Comparison of ENCODE assay signal across 11 cellular contexts in genomic region chr17:7091311-7092020, GRCh38. TPM values are rescaled to one million over a fixed set of nuclear protein-coding genes. Genes with fewer than 3 reads are reported as not detected.
DNase-seq lines count a peak whose midpoint lies in the region; ATAC-seq and TF ChIP-seq lines count a peak whose summit lies in the region.
"Not testable (repeated sequence)": the region's sequence is repeated elsewhere in the genome, so short reads cannot be mapped to it uniquely, and the experiment has no call there.
"Had no signal": no experiment of that assay in that cellular context is flagged by ENCODE, and none has a peak within 500 bp of the region (broad histone marks: within the 10 kb centered on the region; RNA-seq: fewer than 3 reads in every experiment).

No MANE protein-coding gene starts in this region.

- H3K27me3 Mint-ChIP-seq in activated CD4-positive, alpha-beta T cell treated with anti-CD3 and anti-CD28 coated beads, Interleukin-2, amount 10 ng/mL, durations not matched to agents 7 days and 5 days: peaks cover 13% of the 10 kb centered on the region
- not testable (repeated sequence) for H3K27me3 Mint-ChIP-seq in dendritic cell treated with granulocyte-macrophage colony-stimulating factor and Interleukin-4, amounts not matched to agents 40 ng/mL and 50 ng/mL, for 4 days

- H3K27ac ChIP-seq in lower lobe of right lung: not testable (repeated sequence)

- not testable (repeated sequence) for H3K9me3 Mint-ChIP-seq in activated CD4-positive, alpha-beta T cell treated with anti-CD3 and anti-CD28 coated beads, Interleukin-2, amount 10 ng/mL, durations not matched to agents 7 days and 5 days; dendritic cell treated with granulocyte-macrophage colony-stimulating factor and Interleukin-4, amounts not matched to agents 40 ng/mL and 50 ng/mL, for 4 days

- TF ChIP-seq CTCF in lower lobe of right lung (IDR thresholded peaks at IDR 0.05): not testable (repeated sequence)

- not testable (repeated sequence) for H3K4me3 ChIP-seq in lower lobe of right lung

- intact Hi-C loops in dendritic cell treated with granulocyte-macrophage colony-stimulating factor and Interleukin-4, amounts not matched to agents 40 ng/mL and 50 ng/mL, for 4 days (cut with micrococcal nuclease); lower lobe of right lung (cut with DNase I): not testable (repeated sequence)

- peak; percentile 29 for DNase-seq in ELF-1 (ENCODE audit: low read depth, low spot score)
- peak; percentile 6 for DNase-seq in T follicular helper cell (ENCODE audit: low read depth)
- peak; percentile 41 for DNase-seq in activated CD4-positive, alpha-beta T cell treated with anti-CD3 and anti-CD28 coated beads, Interleukin-2, amount 10 ng/mL, durations not matched to agents 7 days and 5 days
- DNase-seq in activated effector memory CD4-positive, alpha-beta T cell treated with Interleukin-2 at 50 U/mL for 16 hours: peak; percentile 15
- DNase-seq in lower lobe of right lung: peak; percentile 45
- DNase-seq in stimulated activated CD4-positive, alpha-beta T cell treated with anti-CD3 and anti-CD28 coated beads, Interleukin-4, amount 100 ng/mL, for 24 hours: peak; percentile 23

- H3K27me3 ChIP-seq in lower lobe of right lung (ENCODE audit: low read depth): not testable (repeated sequence)

- not testable (repeated sequence) for H3K4me3 Mint-ChIP-seq in activated CD4-positive, alpha-beta T cell treated with anti-CD3 and anti-CD28 coated beads, Interleukin-2, amount 10 ng/mL, durations not matched to agents 7 days and 5 days
- H3K4me3 Mint-ChIP-seq in dendritic cell treated with granulocyte-macrophage colony-stimulating factor and Interleukin-4, amounts not matched to agents 40 ng/mL and 50 ng/mL, for 4 days: peak overlapping the region; percentile 22

- H3K27ac Mint-ChIP-seq in activated CD4-positive, alpha-beta T cell treated with anti-CD3 and anti-CD28 coated beads, Interleukin-2, amount 10 ng/mL, durations not matched to agents 7 days and 5 days: not testable (repeated sequence)
- H3K27ac Mint-ChIP-seq in dendritic cell treated with granulocyte-macrophage colony-stimulating factor and Interleukin-4, amounts not matched to agents 40 ng/mL and 50 ng/mL, for 4 days: peak overlapping the region; percentile 75

- not testable (repeated sequence) for H3K4me1 ChIP-seq in lower lobe of right lung

- POLR2A ChIA-PET in activated CD4-positive, alpha-beta T cell treated with anti-CD3 and anti-CD28 coated beads, Interleukin-2, amount 10 ng/mL, durations not matched to agents 7 days and 5 days (lab: Charles Lee): not testable (repeated sequence)

- not testable (repeated sequence) for H3K36me3 Mint-ChIP-seq in activated CD4-positive, alpha-beta T cell treated with anti-CD3 and anti-CD28 coated beads, Interleukin-2, amount 10 ng/mL, durations not matched to agents 7 days and 5 days (ENCODE audit: low read depth); dendritic cell treated with granulocyte-macrophage colony-stimulating factor and Interleukin-4, amounts not matched to agents 40 ng/mL and 50 ng/mL, for 4 days (ENCODE audit: low read depth)

- CTCF ChIA-PET in activated CD4-positive, alpha-beta T cell treated with anti-CD3 and anti-CD28 coated beads, Interleukin-2, amount 10 ng/mL, durations not matched to agents 7 days and 5 days (lab: Charles Lee): not testable (repeated sequence)

- not testable (repeated sequence) for H3K9me3 ChIP-seq in lower lobe of right lung

- H3K4me1 Mint-ChIP-seq in activated CD4-positive, alpha-beta T cell treated with anti-CD3 and anti-CD28 coated beads, Interleukin-2, amount 10 ng/mL, durations not matched to agents 7 days and 5 days: not testable (repeated sequence)
- peaks cover 73% of the 10 kb centered on the region for H3K4me1 Mint-ChIP-seq in dendritic cell treated with granulocyte-macrophage colony-stimulating factor and Interleukin-4, amounts not matched to agents 40 ng/mL and 50 ng/mL, for 4 days (ENCODE audit: low read depth)

- not testable (repeated sequence) for H3K36me3 ChIP-seq in lower lobe of right lung

- ATAC-seq in lower lobe of right lung: not testable (repeated sequence)

RNA-seq across cellular contexts. Expression of gene CLEC10A, which starts 11.4 kb away (rescaled TPM):
- not detected for total RNA-seq in activated CD4-positive, alpha-beta T cell treated with anti-CD3 and anti-CD28 coated beads, Interleukin-2, amount 10 ng/mL, durations not matched to agents 7 days and 5 days
- total RNA-seq in lower lobe of right lung: 7.7 TPM
- total RNA-seq: H4, HFFc6, HT1080, RPMI7951 had no signal

RNA-seq across cellular contexts. Expression of gene ASGR2, which starts 23.2 kb away (rescaled TPM):
- total RNA-seq in activated CD4-positive, alpha-beta T cell treated with anti-CD3 and anti-CD28 coated beads, Interleukin-2, amount 10 ng/mL, durations not matched to agents 7 days and 5 days: not detected
- total RNA-seq in lower lobe of right lung: 1.3 TPM
- total RNA-seq: HFFc6, HT1080, RPMI7951 had no signal

RNA-seq across cellular contexts. Expression of gene SLC16A11, which starts 47.6 kb away (rescaled TPM):
- total RNA-seq in activated CD4-positive, alpha-beta T cell treated with anti-CD3 and anti-CD28 coated beads, Interleukin-2, amount 10 ng/mL, durations not matched to agents 7 days and 5 days: not detected
- total RNA-seq in lower lobe of right lung: 7.7 TPM
- total RNA-seq: H4, HFFc6, HT1080, RPMI7951 had no signal

RNA-seq across cellular contexts. Expression of gene SLC16A13, which starts 55.7 kb away (rescaled TPM):
- 10 to 100 TPM; 18.0 to 19.1 TPM for total RNA-seq in activated CD4-positive, alpha-beta T cell treated with anti-CD3 and anti-CD28 coated beads, Interleukin-2, amount 10 ng/mL, durations not matched to agents 7 days and 5 days
- total RNA-seq in lower lobe of right lung: 9.9 TPM
